In the genomic region with DNA sequence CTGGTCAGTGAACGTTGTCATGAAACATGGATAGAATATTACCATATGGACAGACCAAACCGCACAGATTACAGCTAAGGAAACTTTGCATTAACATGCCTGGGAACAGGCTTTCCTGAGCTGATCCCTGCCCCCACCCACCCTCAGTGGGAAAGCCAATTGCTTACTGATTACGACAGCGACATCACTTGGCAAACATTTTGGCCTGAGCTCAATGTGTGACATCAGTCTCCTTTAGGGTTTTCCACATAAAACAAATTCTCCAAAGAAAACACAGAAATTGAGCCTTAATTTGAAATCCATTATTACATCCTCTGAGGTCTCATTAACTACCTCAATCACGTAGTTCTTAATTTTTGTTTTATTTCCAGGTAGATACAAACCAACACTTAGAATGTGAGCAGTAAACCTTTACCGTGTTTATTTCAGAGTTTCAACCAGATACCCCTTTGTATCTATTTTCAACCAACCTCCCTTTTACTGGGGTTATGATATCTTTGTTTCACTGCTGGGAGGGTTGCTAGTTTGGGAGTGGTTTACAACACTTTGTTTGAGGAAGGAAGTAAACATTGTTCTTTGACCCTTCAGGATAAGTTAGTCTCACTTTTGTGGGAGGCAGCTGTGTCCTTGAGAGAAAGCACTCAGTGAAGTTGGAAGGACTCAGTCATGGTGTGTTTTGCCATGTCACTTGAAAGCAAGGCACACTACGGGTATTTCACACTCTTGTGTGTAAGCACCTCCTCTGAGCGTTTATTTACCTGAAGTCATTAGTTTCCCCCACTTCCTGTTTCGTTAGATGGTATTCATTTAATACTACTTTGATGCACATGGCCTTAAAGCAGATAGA, we compare ENCODE assay signal across 8 cellular contexts.
DNase-seq lines count a peak whose midpoint lies in the region; ATAC-seq and TF ChIP-seq lines count a peak whose summit lies in the region.

No MANE protein-coding gene starts in this region.

- H3K36me3 Mint-ChIP-seq in endodermal cell (ENCODE audit: low read depth) = no peaks in the 10 kb centered on the region
- peaks cover 22% of the 10 kb centered on the region for H3K36me3 Mint-ChIP-seq in activated naive CD8-positive, alpha-beta T cell treated with anti-CD3 and anti-CD28 coated beads, Interleukin-2, amount 50 U/mL, for 24 hours (ENCODE audit: low read depth)

- H3K9ac ChIP-seq in endodermal cell (ENCODE audit: extremely low read depth, low read length, poor library complexity, severe bottlenecking) (peak overlapping the region; percentile 48), mucosa of rectum (ENCODE audit: low read depth in 1 of 2, low read length in 2 of 2) (peak overlapping the region in 1 of 2 donors; percentile 33)

- no peaks in the 10 kb centered on the region for H3K27me3 Mint-ChIP-seq in endodermal cell (ENCODE audit: insufficient read depth)
- no peaks in the 10 kb centered on the region for H3K27me3 Mint-ChIP-seq in activated naive CD8-positive, alpha-beta T cell treated with anti-CD3 and anti-CD28 coated beads, Interleukin-2, amount 50 U/mL, for 24 hours

- no peaks in the 10 kb centered on the region for H3K36me3 ChIP-seq in endodermal cell (ENCODE audit: control insufficient read depth, insufficient read depth, low read length)
- no peaks in the 10 kb centered on the region for H3K36me3 ChIP-seq in mucosa of rectum (ENCODE audit: control insufficient read depth in 2 of 2, insufficient read depth in 2 of 2, low read length in 2 of 2)

- H3K4me3 ChIP-seq in GM12865 (ENCODE audit: low read depth, low read length) = no peak overlapping the region
- peak overlapping the region; percentile 61 for H3K4me3 ChIP-seq in endodermal cell (ENCODE audit: low read length)
- H3K4me3 ChIP-seq in mucosa of rectum (ENCODE audit: low read length in 2 of 2) = peak overlapping the region; percentile 27 to 44

- peak overlapping the region; percentile 30 for H3K4me3 Mint-ChIP-seq in endodermal cell
- H3K4me3 Mint-ChIP-seq in activated naive CD8-positive, alpha-beta T cell treated with anti-CD3 and anti-CD28 coated beads, Interleukin-2, amount 50 U/mL, for 24 hours = no peak overlapping the region

- no peaks in the 10 kb centered on the region for H3K27me3 ChIP-seq in endodermal cell (ENCODE audit: control insufficient read depth, insufficient read depth, low read length, poor library complexity, severe bottlenecking)
- no peaks in the 10 kb centered on the region for H3K27me3 ChIP-seq in mucosa of rectum (ENCODE audit: control insufficient read depth in 2 of 2, insufficient read depth in 2 of 2, low read length in 2 of 2)

- H3K27ac Mint-ChIP-seq in endodermal cell = peak overlapping the region; percentile 97
- no peak overlapping the region for H3K27ac Mint-ChIP-seq in activated naive CD8-positive, alpha-beta T cell treated with anti-CD3 and anti-CD28 coated beads, Interleukin-2, amount 50 U/mL, for 24 hours

- WGBS in endodermal cell (ENCODE audit: insufficient coverage in 1 of 2, insufficient read length in 1 of 2), 2 experiments = 59 to 63% methylated on average over 6 to 9 of the region's 9 CpGs

- H3K4me1 ChIP-seq in endodermal cell (ENCODE audit: control insufficient read depth, insufficient read depth, low read length) (peaks cover 11% of the 10 kb centered on the region), mucosa of rectum (ENCODE audit: control insufficient read depth in 2 of 2, insufficient read depth in 2 of 2, low read length in 2 of 2) (peaks cover 9 to 31% of the 10 kb centered on the region in 2 donors)

- H3K9me3 ChIP-seq in endodermal cell (ENCODE audit: control insufficient read depth, low read length) (no peaks in the 10 kb centered on the region), mucosa of rectum (ENCODE audit: control insufficient read depth in 2 of 2, low read length in 2 of 2) (no peaks in the 10 kb centered on the region)

- H3K9me3 Mint-ChIP-seq in endodermal cell = no peaks in the 10 kb centered on the region
- H3K9me3 Mint-ChIP-seq in activated naive CD8-positive, alpha-beta T cell treated with anti-CD3 and anti-CD28 coated beads, Interleukin-2, amount 50 U/mL, for 24 hours = peaks cover 7% of the 10 kb centered on the region

- no peak for ATAC-seq in HG02884 (IDR thresholded peaks at IDR 0.05; ENCODE audit: unreplicated experiment)
- no peak for ATAC-seq in activated naive CD8-positive, alpha-beta T cell treated with anti-CD3 and anti-CD28 coated beads, Interleukin-2, amount 50 U/mL, for 24 hours

- peak; percentile 32 for DNase-seq in GM12865 (ENCODE audit: low read depth)
- peak; percentile 41 for DNase-seq in NCI-H446 treated with DMSO at 0.1 percent for 48 hours (lab: John Stamatoyannopoulos, UW)
- DNase-seq in endodermal cell = peak; percentile 83
- no peak for DNase-seq in activated naive CD8-positive, alpha-beta T cell treated with anti-CD3 and anti-CD28 coated beads, Interleukin-2, amount 50 U/mL, for 24 hours
- no peak for DNase-seq in NCI-H1092 treated with DMSO at 0.1 percent for 48 hours (lab: John Stamatoyannopoulos, UW)
- DNase-seq in NCI-H2107 (lab: John Stamatoyannopoulos, UW) = no peak

- peaks cover 27% of the 10 kb centered on the region for H3K4me1 Mint-ChIP-seq in endodermal cell
- H3K4me1 Mint-ChIP-seq in activated naive CD8-positive, alpha-beta T cell treated with anti-CD3 and anti-CD28 coated beads, Interleukin-2, amount 50 U/mL, for 24 hours = peaks cover 6% of the 10 kb centered on the region

- H3K27ac ChIP-seq in endodermal cell (ENCODE audit: low read depth, low read length) (peak overlapping the region; percentile 10), mucosa of rectum (ENCODE audit: low read depth in 2 of 2, low read length in 2 of 2) (peak overlapping the region; percentile 86 to 90)

- TF ChIP-seq CTCF in GM12865 (IDR thresholded peaks at IDR 0.05; ENCODE audit: insufficient read depth, low read depth, low read length, missing control alignments) = no peak
- no peak for TF ChIP-seq CTCF in endodermal cell (conservative IDR thresholded peaks at IDR 0.05)

Comparison
In these comparisons a context has a peak if more than half of its experiments do, and no peak if none do; other contexts are left out.
1. DNase-seq: peak in GM12865 (single experiment), NCI-H446 treated with DMSO at 0.1 percent for 48 hours (single experiment) and endodermal cell (single experiment); none in activated naive CD8-positive, alpha-beta T cell treated with anti-CD3 and anti-CD28 coated beads, Interleukin-2, amount 50 U/mL, for 24 hours (single experiment), NCI-H1092 treated with DMSO at 0.1 percent for 48 hours (single experiment) and NCI-H2107 (single experiment).